Comparison of ENCODE assay signal across 8 cellular contexts in genomic region chr1:155137129-155137528, GRCh38. TPM values are rescaled to one million over a fixed set of nuclear protein-coding genes. Genes with fewer than 3 reads are reported as not detected.
DNase-seq lines count a peak whose midpoint lies in the region; ATAC-seq and TF ChIP-seq lines count a peak whose summit lies in the region.

No MANE protein-coding gene starts in this region.

- no peaks in the 10 kb centered on the region for H3K27me3 Mint-ChIP-seq in activated naive CD4-positive, alpha-beta T cell treated with anti-CD3 and anti-CD28 coated beads, Interleukin-2, amount 50 U/mL, for 24 hours

- TF ChIP-seq POLR2A in body of pancreas (IDR thresholded peaks at IDR 0.05) (no peak), upper lobe of left lung (IDR thresholded peaks at IDR 0.05) (no peak)

- H3K4me3 Mint-ChIP-seq in activated naive CD4-positive, alpha-beta T cell treated with anti-CD3 and anti-CD28 coated beads, Interleukin-2, amount 50 U/mL, for 24 hours = peak overlapping the region; percentile 96

- H3K36me3 ChIP-seq in body of pancreas (replicated peaks in 1 of 2; ENCODE audit: insufficient read depth in 1 of 2, low read depth in 2 of 2) = peaks cover 0 to 9% of the 10 kb centered on the region in 2 donors
- peaks cover 10 to 19% of the 10 kb centered on the region in 2 donors for H3K36me3 ChIP-seq in lung (ENCODE audit: control insufficient read depth in 2 of 2, insufficient read depth in 2 of 2, low read length in 2 of 2)
- H3K36me3 ChIP-seq in upper lobe of left lung = peaks cover 15 to 32% (median 22%) of the 10 kb centered on the region in 4 donors

- no peak for TF ChIP-seq CTCF in body of pancreas (IDR thresholded peaks at IDR 0.05)
- TF ChIP-seq CTCF in lung (IDR thresholded peaks at IDR 0.05; ENCODE audit: control extremely low read depth, extremely low read depth) = no peak
- no peak for TF ChIP-seq CTCF in upper lobe of left lung (IDR thresholded peaks at IDR 0.05)

- no peak for DNase-seq in activated naive CD4-positive, alpha-beta T cell (lab: John Stamatoyannopoulos, UW)
- no peak for DNase-seq in body of pancreas
- no peak for DNase-seq in lung (ENCODE audit: low spot score)
- DNase-seq in upper lobe of left lung = no peak
- no peak for DNase-seq in NCI-H187 treated with DMSO at 0.1 percent for 48 hours (lab: John Stamatoyannopoulos, UW)
- no peak for DNase-seq in NCI-H226

- H3K27ac ChIP-seq in body of pancreas = peak overlapping the region in 3 of 4 donors; percentile 94 to 99 (median 99)
- H3K27ac ChIP-seq in lung (ENCODE audit: low read depth in 1 of 2, low read length in 1 of 2) = peak overlapping the region; percentile 38 to 57
- peak overlapping the region; percentile 96 to 98 (median 98) for H3K27ac ChIP-seq in upper lobe of left lung

- H3K4me3 ChIP-seq in body of pancreas (no peak overlapping the region), lung (no peak overlapping the region), upper lobe of left lung (peak overlapping the region in 2 of 4 donors; percentile 55 to 67)

- no peak for TF ChIP-seq EP300 in upper lobe of left lung (IDR thresholded peaks at IDR 0.05)

- WGBS in body of pancreas, 2 donors = 64 to 90% methylated on average over 1 of the region's 1 CpG
- 88 to 89% methylated on average over 1 of the region's 1 CpG for WGBS in lung, 2 donors
- 86 to 89% methylated on average over 1 of the region's 1 CpG for WGBS in upper lobe of left lung, 2 donors

- peak overlapping the region; percentile 68 for H3K27ac Mint-ChIP-seq in activated naive CD4-positive, alpha-beta T cell treated with anti-CD3 and anti-CD28 coated beads, Interleukin-2, amount 50 U/mL, for 24 hours

- H3K27me3 ChIP-seq in body of pancreas (no peaks in the 10 kb centered on the region), lung (ENCODE audit: control insufficient read depth, insufficient read depth) (no peaks in the 10 kb centered on the region), upper lobe of left lung (no peaks in the 10 kb centered on the region)

- no peaks in the 10 kb centered on the region for H3K9me3 Mint-ChIP-seq in activated naive CD4-positive, alpha-beta T cell treated with anti-CD3 and anti-CD28 coated beads, Interleukin-2, amount 50 U/mL, for 24 hours

- H3K4me1 Mint-ChIP-seq in activated naive CD4-positive, alpha-beta T cell treated with anti-CD3 and anti-CD28 coated beads, Interleukin-2, amount 50 U/mL, for 24 hours = peaks cover 42% of the 10 kb centered on the region

- no peak for ATAC-seq in body of pancreas
- ATAC-seq in lung (ENCODE audit: insufficient read depth, low FRiP score) = no peak
- ATAC-seq in upper lobe of left lung (ENCODE audit: low FRiP score in 2 of 2) = no peak
- ATAC-seq in HG02642 (IDR thresholded peaks at IDR 0.05; ENCODE audit: poor library complexity, unreplicated experiment) = no peak

- intact Hi-C loops in body of pancreas (cut with DNase I) = no loop called here

- H3K36me3 Mint-ChIP-seq in activated naive CD4-positive, alpha-beta T cell treated with anti-CD3 and anti-CD28 coated beads, Interleukin-2, amount 50 U/mL, for 24 hours = peaks cover 2% of the 10 kb centered on the region

- no peaks in the 10 kb centered on the region for H3K9me3 ChIP-seq in body of pancreas
- no peaks in the 10 kb centered on the region for H3K9me3 ChIP-seq in lung (ENCODE audit: control insufficient read depth in 2 of 2, insufficient read depth in 1 of 2, low read length in 1 of 2)
- H3K9me3 ChIP-seq in upper lobe of left lung = no peaks in the 10 kb centered on the region

- H3K4me1 ChIP-seq in body of pancreas = peaks cover 67% of the 10 kb centered on the region
- peaks cover 6 to 27% of the 10 kb centered on the region in 2 donors for H3K4me1 ChIP-seq in lung (ENCODE audit: control insufficient read depth in 2 of 2, insufficient read depth in 2 of 2, low read length in 2 of 2)
- H3K4me1 ChIP-seq in upper lobe of left lung = peaks cover 51 to 67% (median 54%) of the 10 kb centered on the region in 4 donors

RNA-seq across cellular contexts. Expression of gene SLC50A1, which starts 1.5 kb away (rescaled TPM):
- 10 to 100 TPM; 13.7 to 25.7 TPM for total RNA-seq in body of pancreas
- 10 to 100 TPM; 26.3 to 60.3 TPM for total RNA-seq in lung
- 100 to 1,000 TPM in 1 of 2 donors, 10 to 100 TPM in 1; 76.6 to 114 TPM for polyA plus RNA-seq in lung
- total RNA-seq in upper lobe of left lung = 10 to 100 TPM; 19.9 to 49.9 (median 42.7) TPM

RNA-seq across cellular contexts. Expression of gene DPM3, which starts 3.2 kb away (rescaled TPM):
- total RNA-seq in body of pancreas = 100 to 1,000 TPM in 1 of 2 donors, 1 to 10 TPM in 1; 6.2 to 106 TPM
- 10 to 100 TPM; 33.7 to 99.6 TPM for total RNA-seq in lung
- 100 to 1,000 TPM; 166 to 491 TPM for polyA plus RNA-seq in lung
- total RNA-seq in upper lobe of left lung = 100 to 1,000 TPM in 2 of 6 donors, 10 to 100 TPM in 3, not detected in 1; 25.1 to 112 (median 67.5) TPM

RNA-seq across cellular contexts. Expression of gene EFNA1, which starts 9.5 kb away (rescaled TPM):
- 10 to 100 TPM; 10.5 to 20.2 TPM for total RNA-seq in body of pancreas
- total RNA-seq in lung = 100 to 1,000 TPM; 111 to 202 TPM
- 100 to 1,000 TPM; 149 to 187 TPM for polyA plus RNA-seq in lung
- 100 to 1,000 TPM; 131 to 226 (median 164) TPM for total RNA-seq in upper lobe of left lung

RNA-seq across cellular contexts. Expression of gene KRTCAP2, which starts 36.0 kb away (rescaled TPM):
- total RNA-seq in body of pancreas (10 to 100 TPM; 46.4 to 71.5 TPM), lung (100 to 1,000 TPM in 1 of 2 donors, 10 to 100 TPM in 1; 58.2 to 162 TPM), upper lobe of left lung (100 to 1,000 TPM in 4 of 6 donors, 10 to 100 TPM in 2; 47.1 to 166 (median 131) TPM)
- polyA plus RNA-seq in lung = 100 to 1,000 TPM; 218 to 592 TPM

RNA-seq across cellular contexts. Expression of gene TRIM46, which starts 36.5 kb away (rescaled TPM):
- under 1 TPM in 1 of 2 donors, not detected in 1; 0.26 TPM for total RNA-seq in body of pancreas
- under 1 TPM; 0.60 to 0.71 TPM for total RNA-seq in lung
- under 1 TPM; 0.26 to 0.31 TPM for polyA plus RNA-seq in lung
- under 1 TPM in 3 of 6 donors, not detected in 3; 0.30 to 0.64 (median 0.57) TPM for total RNA-seq in upper lobe of left lung

Comparison
In these comparisons a context has a peak if more than half of its experiments do, and no peak if none do; other contexts are left out.
1. H3K27ac ChIP-seq: peak in every context shown above with its lines; median percentile 99 in body of pancreas; 98 in upper lobe of left lung; 48 in lung.
2. RNA of gene EFNA1, which starts 9.5 kb away (total RNA-seq): 111 to 202 TPM in lung and 131 to 226 TPM in upper lobe of left lung; 10.5 to 20.2 TPM in body of pancreas; every median in the first group is over 4 times any median in the second.